Comparison of ENCODE assay signal across 8 cellular contexts in genomic region chr19:55353803-55354697, GRCh38. TPM values are rescaled to one million over a fixed set of nuclear protein-coding genes. Genes with fewer than 3 reads are reported as not detected.
DNase-seq lines count a peak whose midpoint lies in the region; ATAC-seq and TF ChIP-seq lines count a peak whose summit lies in the region.

No MANE protein-coding gene starts in this region.

- no peak for TF ChIP-seq CTCF in CD4-positive, alpha-beta T cell (IDR thresholded peaks at IDR 0.05)
- TF ChIP-seq CTCF in hepatocyte (IDR thresholded peaks at IDR 0.05; ENCODE audit: poor library complexity), result no peak

- peak overlapping the region; percentile 33 for H3K4me3 ChIP-seq in hepatocyte
- peak overlapping the region; percentile 30 to 60 (median 45) for H3K4me3 ChIP-seq in skeletal muscle tissue (ENCODE audit: low read length in 3 of 3)

- intact Hi-C loops in CD4-positive, alpha-beta T cell (cut with DNase I, micrococcal nuclease), result loop anchor here (1.0 to 5.0 kb wide), 3 partner anchors 14 to 33 kb away; partner anchors contain the start of genes KMT5C (in 1 of the 2) and RPL28 (in 1 of the 2)

- H3K27ac Mint-ChIP-seq in CD4-positive, alpha-beta T cell, result no peak overlapping the region

- peaks cover 58% of the 10 kb centered on the region for H3K27me3 Mint-ChIP-seq in CD4-positive, alpha-beta T cell

- H3K4me1 ChIP-seq in hepatocyte (ENCODE audit: insufficient read depth), result peaks cover 14% of the 10 kb centered on the region
- H3K4me1 ChIP-seq in skeletal muscle tissue (ENCODE audit: control insufficient read depth in 3 of 3, insufficient read depth in 3 of 3, low read length in 3 of 3), result peaks cover 8 to 10% (median 10%) of the 10 kb centered on the region in 3 donors

- no peaks in the 10 kb centered on the region for H3K36me3 Mint-ChIP-seq in CD4-positive, alpha-beta T cell (ENCODE audit: low read depth)

- POLR2A ChIA-PET in CD4-positive, alpha-beta T cell (lab: Charles Lee), result interaction anchor here (1.4 kb wide), 1 partner anchor 30 kb away, joined by 6 read pairs; the partner anchor contains the start of gene TMEM238

- H3K9me2 ChIP-seq in hepatocyte (replicated peaks; ENCODE audit: insufficient read depth), result no peaks in the 10 kb centered on the region

- peaks cover 25% of the 10 kb centered on the region for H3K4me1 Mint-ChIP-seq in CD4-positive, alpha-beta T cell (ENCODE audit: low read depth)

- H4K20me1 ChIP-seq in hepatocyte (ENCODE audit: insufficient read depth, poor library complexity, severe bottlenecking), result no peaks in the 10 kb centered on the region

- H3K9ac ChIP-seq in skeletal muscle tissue (ENCODE audit: low read depth in 1 of 3, low read length in 3 of 3), result no peak overlapping the region

- H3K4me3 Mint-ChIP-seq in CD4-positive, alpha-beta T cell, result peak overlapping the region; percentile 51

- peak overlapping the region; percentile 46 for H2AFZ ChIP-seq in hepatocyte

- H3K4me2 ChIP-seq in hepatocyte, result peak overlapping the region; percentile 97

- peak; percentile 67 for ATAC-seq in CD4-positive, alpha-beta T cell (ENCODE audit: poor library complexity)
- no peak for ATAC-seq in HG03045 (IDR thresholded peaks at IDR 0.05; ENCODE audit: unreplicated experiment)

- no peaks in the 10 kb centered on the region for H3K9me3 ChIP-seq in CD4-positive, alpha-beta T cell (ENCODE audit: control insufficient read depth, low read length)
- no peaks in the 10 kb centered on the region for H3K9me3 ChIP-seq in hepatocyte (ENCODE audit: low read depth)
- H3K9me3 ChIP-seq in skeletal muscle tissue (ENCODE audit: control insufficient read depth in 3 of 3, low read length in 3 of 3), result no peaks in the 10 kb centered on the region

- H3K79me2 ChIP-seq in hepatocyte, result no peaks in the 10 kb centered on the region

- no peak overlapping the region for H3K27ac ChIP-seq in CD4-positive, alpha-beta T cell (ENCODE audit: low read depth, low read length)
- H3K27ac ChIP-seq in hepatocyte (no peak overlapping the region), skeletal muscle tissue (ENCODE audit: low read depth, low read length) (no peak overlapping the region)

- peaks cover 34% of the 10 kb centered on the region for H3K27me3 ChIP-seq in CD4-positive, alpha-beta T cell (ENCODE audit: control insufficient read depth, insufficient read depth, low read length)
- H3K27me3 ChIP-seq in hepatocyte (peaks cover 54% of the 10 kb centered on the region), skeletal muscle tissue (ENCODE audit: control insufficient read depth in 3 of 3, insufficient read depth in 3 of 3, low read length in 3 of 3) (peaks cover 52 to 56% (median 55%) of the 10 kb centered on the region in 3 donors)

- WGBS in hepatocyte (ENCODE audit: low lambda C conversion rate, missing lambda C conversion rate), result 4% methylated on average over 42 of the region's 72 CpGs

- peak; percentile 30 to 67 (median 58) for DNase-seq in CD4-positive, alpha-beta T cell
- DNase-seq in HuH-7 (ENCODE audit: low spot score) (peak; percentile 93), T-helper 22 cell (ENCODE audit: low read depth) (peak; percentile 51), astrocyte of the hippocampus (ENCODE audit: low read depth, low spot score) (peak; percentile 80), hepatocyte (ENCODE audit: low spot score) (peak; percentile 84), NCI-H1048 (lab: John Stamatoyannopoulos, UW) (no peak)

- H3K36me3 ChIP-seq in hepatocyte (replicated peaks; ENCODE audit: insufficient read depth, low read depth) (no peaks in the 10 kb centered on the region), skeletal muscle tissue (ENCODE audit: control insufficient read depth in 3 of 3, insufficient read depth in 3 of 3, low read length in 3 of 3) (no peaks in the 10 kb centered on the region)

- H3K9me3 Mint-ChIP-seq in CD4-positive, alpha-beta T cell, result no peaks in the 10 kb centered on the region

- CTCF ChIA-PET in CD4-positive, alpha-beta T cell (lab: Charles Lee), result no interaction called here

RNA-seq across cellular contexts. Expression of gene COX6B2, which starts 0.5 kb away (rescaled TPM):
- under 1 TPM in 1 of 2 experiments, not detected in 1; 0.28 TPM for total RNA-seq in CD4-positive, alpha-beta T cell
- total RNA-seq in hepatocyte, result 0.20 and 0.50 TPM in 2 replicates
- 4.5 and 7.8 TPM in 2 replicates for polyA plus RNA-seq in hepatocyte
- total RNA-seq in skeletal muscle tissue, result not detected

RNA-seq across cellular contexts. Expression of gene GARIN5B, which starts 9.0 kb away (rescaled TPM):
- total RNA-seq in CD4-positive, alpha-beta T cell, result under 1 TPM in 1 of 2 experiments, not detected in 1; 0.08 TPM
- total RNA-seq in hepatocyte, result not detected in 2 replicates
- polyA plus RNA-seq in hepatocyte, result 0.18 TPM in 1 of 2 replicates, not detected in the other
- not detected for total RNA-seq in skeletal muscle tissue

RNA-seq across cellular contexts. Expression of gene KMT5C, which starts 14.4 kb away (rescaled TPM):
- total RNA-seq in CD4-positive, alpha-beta T cell, result 100 to 1,000 TPM; 113 to 115 TPM
- total RNA-seq in hepatocyte (13.6 and 22.8 TPM in 2 replicates), skeletal muscle tissue (8.9 TPM)
- 23.6 and 38.0 TPM in 2 replicates for polyA plus RNA-seq in hepatocyte

RNA-seq across cellular contexts. Expression of gene IL11, which starts 16.2 kb away (rescaled TPM):
- under 1 TPM; 0.22 to 0.92 TPM for total RNA-seq in CD4-positive, alpha-beta T cell
- 1.4 and 4.4 TPM in 2 replicates for total RNA-seq in hepatocyte
- polyA plus RNA-seq in hepatocyte, result 6.6 and 8.5 TPM in 2 replicates
- not detected for total RNA-seq in skeletal muscle tissue

RNA-seq across cellular contexts. Expression of gene TMEM190, which starts 22.6 kb away (rescaled TPM):
- total RNA-seq in CD4-positive, alpha-beta T cell, result not detected
- not detected in 2 replicates for total RNA-seq in hepatocyte
- polyA plus RNA-seq in hepatocyte, result 6.6 and 13.0 TPM in 2 replicates
- not detected for total RNA-seq in skeletal muscle tissue
